ENCODE assay signal across 17 cellular contexts in the genomic region with DNA sequence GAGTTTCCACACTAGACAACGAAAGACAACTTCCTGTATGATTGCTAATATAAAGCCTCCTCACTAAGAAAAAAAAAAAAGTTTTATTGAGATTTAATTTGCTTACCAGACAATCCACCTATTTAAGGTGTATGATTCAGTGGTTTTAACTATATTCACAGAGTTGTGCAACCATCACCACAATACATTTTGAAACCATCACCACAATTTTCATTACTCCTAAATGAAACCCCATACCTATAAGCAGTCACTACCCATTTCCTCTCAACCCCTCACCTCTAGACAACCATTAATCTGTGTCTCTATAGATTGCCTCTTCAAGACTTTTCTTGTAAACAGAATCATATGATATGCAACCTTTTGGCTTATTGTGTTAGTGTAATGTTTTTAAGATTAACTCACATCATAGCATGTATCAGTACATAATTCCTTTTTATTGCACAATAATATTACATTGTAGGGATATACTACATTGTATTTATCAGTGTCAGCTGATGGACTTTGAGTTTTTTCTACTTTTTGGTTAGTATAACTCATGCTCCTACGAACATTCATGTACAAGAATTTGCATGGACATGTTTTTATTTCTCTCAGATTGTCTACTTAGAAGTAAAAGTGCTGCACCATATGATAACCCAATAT.
"Had no signal": no experiment of that assay in that cellular context is flagged by ENCODE, and none has a peak within 500 bp of the region (broad histone marks: within the 10 kb centered on the region; RNA-seq: fewer than 3 reads in every experiment).

No MANE protein-coding gene starts in this region.

- H3K9me3 Mint-ChIP-seq: activated naive CD4-positive, alpha-beta T cell treated with anti-CD3 and anti-CD28 coated beads, Interleukin-2, amount 10 ng/mL, durations not matched to agents 7 days and 5 days; activated T-cell treated with anti-CD3 and anti-CD28 coated beads, Interleukin-2, amount 50 U/mL, for 24 hours had no signal

- H3K4me1 ChIP-seq: esophagus muscularis mucosa, left ventricle myocardium inferior, upper lobe of right lung had no signal

- H3K27me3 ChIP-seq: esophagus muscularis mucosa, hepatocyte, neutrophil, upper lobe of right lung had no signal

- H3K4me2 ChIP-seq: hepatocyte, smooth muscle cell had no signal

- H2AFZ ChIP-seq: hepatocyte had no signal

- H3K9me3 ChIP-seq: esophagus muscularis mucosa, left ventricle myocardium inferior, neutrophil, thoracic aorta, upper lobe of right lung had no signal

- H3K27ac Mint-ChIP-seq: activated CD4-positive, alpha-beta memory T cell treated with anti-CD3 and anti-CD28 coated beads for 36 hours; activated CD4-positive, alpha-beta T cell treated with anti-CD3 and anti-CD28 coated beads for 36 hours; activated naive CD4-positive, alpha-beta T cell treated with anti-CD3 and anti-CD28 coated beads, Interleukin-2, amount 10 ng/mL, durations not matched to agents 7 days and 5 days; activated T-cell treated with anti-CD3 and anti-CD28 coated beads, Interleukin-2, amount 50 U/mL, for 24 hours; memory B cell; natural killer cell; T-helper 17 cell had no signal

- H3K36me3 Mint-ChIP-seq: activated CD4-positive, alpha-beta memory T cell treated with anti-CD3 and anti-CD28 coated beads for 36 hours; activated naive CD4-positive, alpha-beta T cell treated with anti-CD3 and anti-CD28 coated beads, Interleukin-2, amount 10 ng/mL, durations not matched to agents 7 days and 5 days; memory B cell; natural killer cell had no signal

- H3K4me3 ChIP-seq: esophagus muscularis mucosa, hepatocyte, left ventricle myocardium inferior, smooth muscle cell, thoracic aorta, upper lobe of right lung had no signal

- H3K4me1 Mint-ChIP-seq: activated CD4-positive, alpha-beta T cell treated with anti-CD3 and anti-CD28 coated beads for 36 hours; activated naive CD4-positive, alpha-beta T cell treated with anti-CD3 and anti-CD28 coated beads, Interleukin-2, amount 10 ng/mL, durations not matched to agents 7 days and 5 days; memory B cell; natural killer cell; T-helper 17 cell had no signal

- H3K27ac ChIP-seq: esophagus muscularis mucosa, hepatocyte, left ventricle myocardium inferior, neutrophil, thoracic aorta, upper lobe of right lung had no signal

- H3K79me2 ChIP-seq: hepatocyte had no signal

- H3K27me3 Mint-ChIP-seq: activated CD4-positive, alpha-beta memory T cell treated with anti-CD3 and anti-CD28 coated beads for 36 hours; activated CD4-positive, alpha-beta T cell treated with anti-CD3 and anti-CD28 coated beads for 36 hours; activated naive CD4-positive, alpha-beta T cell treated with anti-CD3 and anti-CD28 coated beads, Interleukin-2, amount 10 ng/mL, durations not matched to agents 7 days and 5 days; activated T-cell treated with anti-CD3 and anti-CD28 coated beads, Interleukin-2, amount 50 U/mL, for 24 hours; memory B cell; T-helper 17 cell had no signal

- DNase-seq: activated CD4-positive, alpha-beta memory T cell treated with anti-CD3 and anti-CD28 coated beads for 36 hours; activated CD4-positive, alpha-beta T cell treated with anti-CD3 and anti-CD28 coated beads for 36 hours; activated naive CD4-positive, alpha-beta T cell treated with anti-CD3 and anti-CD28 coated beads, Interleukin-2, amount 10 ng/mL, durations not matched to agents 7 days and 5 days; activated T-cell treated with anti-CD3 and anti-CD28 coated beads, Interleukin-2, amount 50 U/mL, for 24 hours; caudate nucleus; kidney; left ventricle myocardium inferior; natural killer cell; right cardiac atrium; T-helper 17 cell; upper lobe of right lung had no signal

- ATAC-seq: activated CD4-positive, alpha-beta T cell treated with anti-CD3 and anti-CD28 coated beads for 36 hours; natural killer cell; right cardiac atrium; T-helper 17 cell; upper lobe of right lung had no signal

- H3K4me3 Mint-ChIP-seq: activated CD4-positive, alpha-beta memory T cell treated with anti-CD3 and anti-CD28 coated beads for 36 hours; activated CD4-positive, alpha-beta T cell treated with anti-CD3 and anti-CD28 coated beads for 36 hours; activated naive CD4-positive, alpha-beta T cell treated with anti-CD3 and anti-CD28 coated beads, Interleukin-2, amount 10 ng/mL, durations not matched to agents 7 days and 5 days; activated T-cell treated with anti-CD3 and anti-CD28 coated beads, Interleukin-2, amount 50 U/mL, for 24 hours; memory B cell; natural killer cell; T-helper 17 cell had no signal

- H3K36me3 ChIP-seq: esophagus muscularis mucosa, left ventricle myocardium inferior, neutrophil, thoracic aorta, upper lobe of right lung had no signal
